Comparison of ENCODE assay signal across 2 cellular contexts in the genomic region with DNA sequence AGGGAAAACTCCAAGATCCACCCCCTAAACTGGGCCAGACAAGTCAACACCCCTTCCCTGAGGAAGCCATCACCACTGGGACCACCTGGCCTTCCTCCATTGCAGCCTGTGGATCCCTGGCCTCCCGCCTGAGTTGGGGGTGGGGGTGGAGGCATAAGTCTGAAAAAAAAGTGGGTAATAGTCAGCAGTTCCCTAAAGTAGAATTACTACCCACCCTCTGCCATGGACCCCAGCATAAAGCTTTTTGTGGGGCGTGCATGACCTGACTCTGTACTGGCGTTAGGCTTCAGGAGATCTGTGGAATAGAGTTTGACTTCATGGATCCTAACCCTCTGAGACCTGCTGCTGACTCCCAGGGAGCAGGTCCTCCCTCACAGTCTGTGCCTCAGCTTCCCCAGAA.
TF ChIP-seq lines count a peak whose summit lies in the region.

No MANE protein-coding gene starts in this region.

TF ChIP-seq in WTC11, 78 proteins besides CTCF, POLR2A, EP300 and RAD21:
- TF ChIP-seq FOXP1 (CRISPR knock-in tag; IDR thresholded peaks at IDR 0.05; ENCODE audit: borderline replicate concordance), result no peak
- no peak for TF ChIP-seq NFE2L1 (CRISPR knock-in tag; IDR thresholded peaks at IDR 0.05)
- no peak for TF ChIP-seq ZNF423 (CRISPR knock-in tag; IDR thresholded peaks at IDR 0.05)
- TF ChIP-seq, protein P1, sequence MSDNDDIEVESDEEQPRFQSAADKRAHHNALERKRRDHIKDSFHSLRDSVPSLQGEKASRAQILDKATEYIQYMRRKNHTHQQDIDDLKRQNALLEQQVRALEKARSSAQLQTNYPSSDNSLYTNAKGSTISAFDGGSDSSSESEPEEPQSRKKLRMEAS (CRISPR knock-in tag; IDR thresholded peaks at IDR 0.05), result no peak
- TF ChIP-seq CBFB (CRISPR knock-in tag; IDR thresholded peaks at IDR 0.05; ENCODE audit: low read depth), result no peak
- no peak for TF ChIP-seq ELF4 (CRISPR knock-in tag; IDR thresholded peaks at IDR 0.05; ENCODE audit: low read depth)
- TF ChIP-seq, protein P2, sequence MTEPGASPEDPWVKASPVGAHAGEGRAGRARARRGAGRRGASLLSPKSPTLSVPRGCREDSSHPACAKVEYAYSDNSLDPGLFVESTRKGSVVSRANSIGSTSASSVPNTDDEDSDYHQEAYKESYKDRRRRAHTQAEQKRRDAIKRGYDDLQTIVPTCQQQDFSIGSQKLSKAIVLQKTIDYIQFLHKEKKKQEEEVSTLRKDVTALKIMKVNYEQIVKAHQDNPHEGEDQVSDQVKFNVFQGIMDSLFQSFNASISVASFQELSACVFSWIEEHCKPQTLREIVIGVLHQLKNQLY (CRISPR knock-in tag; IDR thresholded peaks at IDR 0.05), result no peak
- TF ChIP-seq, protein P3, sequence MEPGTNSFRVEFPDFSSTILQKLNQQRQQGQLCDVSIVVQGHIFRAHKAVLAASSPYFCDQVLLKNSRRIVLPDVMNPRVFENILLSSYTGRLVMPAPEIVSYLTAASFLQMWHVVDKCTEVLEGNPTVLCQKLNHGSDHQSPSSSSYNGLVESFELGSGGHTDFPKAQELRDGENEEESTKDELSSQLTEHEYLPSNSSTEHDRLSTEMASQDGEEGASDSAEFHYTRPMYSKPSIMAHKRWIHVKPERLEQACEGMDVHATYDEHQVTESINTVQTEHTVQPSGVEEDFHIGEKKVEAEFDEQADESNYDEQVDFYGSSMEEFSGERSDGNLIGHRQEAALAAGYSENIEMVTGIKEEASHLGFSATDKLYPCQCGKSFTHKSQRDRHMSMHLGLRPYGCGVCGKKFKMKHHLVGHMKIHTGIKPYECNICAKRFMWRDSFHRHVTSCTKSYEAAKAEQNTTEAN (CRISPR knock-in tag; IDR thresholded peaks at IDR 0.05), result no peak
- TF ChIP-seq, protein P4, sequence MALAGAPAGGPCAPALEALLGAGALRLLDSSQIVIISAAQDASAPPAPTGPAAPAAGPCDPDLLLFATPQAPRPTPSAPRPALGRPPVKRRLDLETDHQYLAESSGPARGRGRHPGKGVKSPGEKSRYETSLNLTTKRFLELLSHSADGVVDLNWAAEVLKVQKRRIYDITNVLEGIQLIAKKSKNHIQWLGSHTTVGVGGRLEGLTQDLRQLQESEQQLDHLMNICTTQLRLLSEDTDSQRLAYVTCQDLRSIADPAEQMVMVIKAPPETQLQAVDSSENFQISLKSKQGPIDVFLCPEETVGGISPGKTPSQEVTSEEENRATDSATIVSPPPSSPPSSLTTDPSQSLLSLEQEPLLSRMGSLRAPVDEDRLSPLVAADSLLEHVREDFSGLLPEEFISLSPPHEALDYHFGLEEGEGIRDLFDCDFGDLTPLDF (CRISPR knock-in tag; IDR thresholded peaks at IDR 0.05), result no peak
- TF ChIP-seq ZNF121 (CRISPR knock-in tag; IDR thresholded peaks at IDR 0.05), result no peak
- TF ChIP-seq SMAD3 (CRISPR knock-in tag; IDR thresholded peaks at IDR 0.05; ENCODE audit: borderline replicate concordance), result no peak

TF ChIP-seq in HepG2, 621 proteins besides CTCF, POLR2A, EP300 and RAD21:
- TF ChIP-seq RELA (CRISPR knock-in tag; IDR thresholded peaks at IDR 0.05) (no peak), TARDBP (CRISPR knock-in tag; IDR thresholded peaks at IDR 0.05) (no peak), ZNF839 (CRISPR knock-in tag; IDR thresholded peaks at IDR 0.05; ENCODE audit: borderline replicate concordance) (no peak), ELF1 (CRISPR knock-in tag; IDR thresholded peaks at IDR 0.05) (no peak), ZNF484 (CRISPR knock-in tag; IDR thresholded peaks at IDR 0.05; ENCODE audit: borderline replicate concordance, low read depth) (no peak), MIER2 (CRISPR knock-in tag; IDR thresholded peaks at IDR 0.05) (no peak)
- TF ChIP-seq, protein P5, sequence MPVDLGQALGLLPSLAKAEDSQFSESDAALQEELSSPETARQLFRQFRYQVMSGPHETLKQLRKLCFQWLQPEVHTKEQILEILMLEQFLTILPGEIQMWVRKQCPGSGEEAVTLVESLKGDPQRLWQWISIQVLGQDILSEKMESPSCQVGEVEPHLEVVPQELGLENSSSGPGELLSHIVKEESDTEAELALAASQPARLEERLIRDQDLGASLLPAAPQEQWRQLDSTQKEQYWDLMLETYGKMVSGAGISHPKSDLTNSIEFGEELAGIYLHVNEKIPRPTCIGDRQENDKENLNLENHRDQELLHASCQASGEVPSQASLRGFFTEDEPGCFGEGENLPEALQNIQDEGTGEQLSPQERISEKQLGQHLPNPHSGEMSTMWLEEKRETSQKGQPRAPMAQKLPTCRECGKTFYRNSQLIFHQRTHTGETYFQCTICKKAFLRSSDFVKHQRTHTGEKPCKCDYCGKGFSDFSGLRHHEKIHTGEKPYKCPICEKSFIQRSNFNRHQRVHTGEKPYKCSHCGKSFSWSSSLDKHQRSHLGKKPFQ (CRISPR knock-in tag; IDR thresholded peaks at IDR 0.05; ENCODE audit: insufficient replicate concordance), result no peak
- TF ChIP-seq, protein P6, sequence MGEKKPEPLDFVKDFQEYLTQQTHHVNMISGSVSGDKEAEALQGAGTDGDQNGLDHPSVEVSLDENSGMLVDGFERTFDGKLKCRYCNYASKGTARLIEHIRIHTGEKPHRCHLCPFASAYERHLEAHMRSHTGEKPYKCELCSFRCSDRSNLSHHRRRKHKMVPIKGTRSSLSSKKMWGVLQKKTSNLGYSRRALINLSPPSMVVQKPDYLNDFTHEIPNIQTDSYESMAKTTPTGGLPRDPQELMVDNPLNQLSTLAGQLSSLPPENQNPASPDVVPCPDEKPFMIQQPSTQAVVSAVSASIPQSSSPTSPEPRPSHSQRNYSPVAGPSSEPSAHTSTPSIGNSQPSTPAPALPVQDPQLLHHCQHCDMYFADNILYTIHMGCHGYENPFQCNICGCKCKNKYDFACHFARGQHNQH (CRISPR knock-in tag; IDR thresholded peaks at IDR 0.05), result 0 out of 2 replicates have a peak, but pooled peaks have one; percentile 3
- TF ChIP-seq, protein P7, sequence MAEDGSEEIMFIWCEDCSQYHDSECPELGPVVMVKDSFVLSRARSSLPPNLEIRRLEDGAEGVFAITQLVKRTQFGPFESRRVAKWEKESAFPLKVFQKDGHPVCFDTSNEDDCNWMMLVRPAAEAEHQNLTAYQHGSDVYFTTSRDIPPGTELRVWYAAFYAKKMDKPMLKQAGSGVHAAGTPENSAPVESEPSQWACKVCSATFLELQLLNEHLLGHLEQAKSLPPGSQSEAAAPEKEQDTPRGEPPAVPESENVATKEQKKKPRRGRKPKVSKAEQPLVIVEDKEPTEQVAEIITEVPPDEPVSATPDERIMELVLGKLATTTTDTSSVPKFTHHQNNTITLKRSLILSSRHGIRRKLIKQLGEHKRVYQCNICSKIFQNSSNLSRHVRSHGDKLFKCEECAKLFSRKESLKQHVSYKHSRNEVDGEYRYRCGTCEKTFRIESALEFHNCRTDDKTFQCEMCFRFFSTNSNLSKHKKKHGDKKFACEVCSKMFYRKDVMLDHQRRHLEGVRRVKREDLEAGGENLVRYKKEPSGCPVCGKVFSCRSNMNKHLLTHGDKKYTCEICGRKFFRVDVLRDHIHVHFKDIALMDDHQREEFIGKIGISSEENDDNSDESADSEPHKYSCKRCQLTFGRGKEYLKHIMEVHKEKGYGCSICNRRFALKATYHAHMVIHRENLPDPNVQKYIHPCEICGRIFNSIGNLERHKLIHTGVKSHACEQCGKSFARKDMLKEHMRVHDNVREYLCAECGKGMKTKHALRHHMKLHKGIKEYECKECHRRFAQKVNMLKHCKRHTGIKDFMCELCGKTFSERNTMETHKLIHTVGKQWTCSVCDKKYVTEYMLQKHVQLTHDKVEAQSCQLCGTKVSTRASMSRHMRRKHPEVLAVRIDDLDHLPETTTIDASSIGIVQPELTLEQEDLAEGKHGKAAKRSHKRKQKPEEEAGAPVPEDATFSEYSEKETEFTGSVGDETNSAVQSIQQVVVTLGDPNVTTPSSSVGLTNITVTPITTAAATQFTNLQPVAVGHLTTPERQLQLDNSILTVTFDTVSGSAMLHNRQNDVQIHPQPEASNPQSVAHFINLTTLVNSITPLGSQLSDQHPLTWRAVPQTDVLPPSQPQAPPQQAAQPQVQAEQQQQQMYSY (CRISPR knock-in tag; IDR thresholded peaks at IDR 0.05), result no peak
